ENCODE assay signal across 1 cellular context in the genomic region with DNA sequence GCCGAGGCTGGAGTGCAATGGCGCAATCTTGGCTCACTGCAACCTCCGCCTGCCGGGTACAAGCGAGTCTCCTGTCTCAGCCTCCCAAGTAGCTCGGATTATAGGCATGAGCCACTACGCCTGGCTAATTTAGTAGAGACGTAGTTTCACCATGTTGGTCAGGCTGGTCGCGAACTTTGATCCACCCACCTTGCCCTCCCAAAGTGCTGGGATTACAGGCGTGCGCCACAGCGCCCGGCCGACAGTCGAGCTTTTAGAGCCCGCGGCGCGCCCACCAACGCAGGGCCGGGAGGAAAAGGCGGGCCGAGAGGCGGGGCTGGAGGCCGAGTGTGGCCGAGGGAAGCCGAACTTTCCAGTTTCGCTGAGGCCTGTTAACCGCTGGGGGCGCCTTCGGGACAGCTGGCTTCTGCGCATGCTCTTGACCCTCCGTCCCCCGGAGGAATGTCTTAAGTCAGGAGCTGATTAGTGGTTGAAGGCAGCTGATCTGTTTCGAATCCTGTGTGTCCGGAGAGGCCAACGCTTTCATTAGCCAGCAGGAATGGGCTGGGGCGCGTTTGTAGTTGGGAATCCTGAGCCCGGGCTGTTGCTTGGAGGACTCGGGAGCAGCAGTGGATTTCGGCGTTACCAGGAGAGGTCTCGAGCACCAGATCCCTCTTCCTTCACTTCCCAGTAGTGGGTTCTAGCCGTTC.
A peak's percentile ranks its signal among the peaks of the same experiment; 100 is the strongest.
TF ChIP-seq lines count a peak whose summit lies in the region.

No MANE protein-coding gene starts in this region.

TF ChIP-seq in K562, 482 proteins besides CTCF, POLR2A, EP300 and RAD21 (continued from another document and continues in another):
- TF ChIP-seq, protein P1, sequence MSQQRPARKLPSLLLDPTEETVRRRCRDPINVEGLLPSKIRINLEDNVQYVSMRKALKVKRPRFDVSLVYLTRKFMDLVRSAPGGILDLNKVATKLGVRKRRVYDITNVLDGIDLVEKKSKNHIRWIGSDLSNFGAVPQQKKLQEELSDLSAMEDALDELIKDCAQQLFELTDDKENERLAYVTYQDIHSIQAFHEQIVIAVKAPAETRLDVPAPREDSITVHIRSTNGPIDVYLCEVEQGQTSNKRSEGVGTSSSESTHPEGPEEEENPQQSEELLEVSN (IDR thresholded peaks at IDR 0.05; ENCODE audit: borderline replicate concordance in 1 of 2, extremely low read depth in 1 of 2, insufficient read depth in 1 of 2, insufficient read length in 1 of 2, low read depth in 1 of 2, low read length in 1 of 2, poor library complexity in 1 of 2, severe bottlenecking in 1 of 2) = peak; percentile 38 to 63
- TF ChIP-seq HLTF (IDR thresholded peaks at IDR 0.05) (0 out of 2 replicates have a peak, but pooled peaks have one; percentile 45), ZEB2 (IDR thresholded peaks at IDR 0.05) (no peak), HNRNPLL (IDR thresholded peaks at IDR 0.05; ENCODE audit: low read depth, low read length, poor library complexity, severe bottlenecking) (peak; percentile 57), RUNX1 (IDR thresholded peaks at IDR 0.05; ENCODE audit: low read depth) (no peak), CHD1 (IDR thresholded peaks at IDR 0.05; ENCODE audit: low read length) (no peak), MYC (IDR thresholded peaks at IDR 0.05; ENCODE audit: low read depth, low read length) (0 out of 2 replicates have a peak, but pooled peaks have one; percentile 22), MYC (CRISPR knock-in tag; IDR thresholded peaks at IDR 0.05; ENCODE audit: borderline replicate concordance, low read depth) (no peak), NRF1 (conservative IDR thresholded peaks at IDR 0.05 in 1 of 2, IDR thresholded peaks at IDR 0.05 in 1 of 2) (peak; percentile 96 to 97), GATAD2A (IDR thresholded peaks at IDR 0.05) (peak; percentile 98), SMARCA5 (IDR thresholded peaks at IDR 0.05) (no peak), NFE2 (IDR thresholded peaks at IDR 0.05; ENCODE audit: low read depth) (no peak), FOXJ3 (CRISPR knock-in tag; IDR thresholded peaks at IDR 0.05) (no peak), ZNF143 (CRISPR knock-in tag; IDR thresholded peaks at IDR 0.05) (no peak), KLF16 (IDR thresholded peaks at IDR 0.05) (no peak), BDP1 (IDR thresholded peaks at IDR 0.05; ENCODE audit: insufficient read depth, insufficient read length) (no peak), FOXK2 (conservative IDR thresholded peaks at IDR 0.05 in 1 of 2, IDR thresholded peaks at IDR 0.05 in 1 of 2; ENCODE audit: low read depth in 2 of 2) (no peak; a peak in 1 of 4 replicates), NONO (IDR thresholded peaks at IDR 0.05; ENCODE audit: low read depth in 2 of 2, low read length in 1 of 2) (no peak), XRCC4 (IDR thresholded peaks at IDR 0.05; ENCODE audit: extremely low read depth, insufficient read depth, insufficient read length) (no peak), LCOR (CRISPR knock-in tag; IDR thresholded peaks at IDR 0.05) (no peak), HDGF (IDR thresholded peaks at IDR 0.05) (no peak), SRSF9 (IDR thresholded peaks at IDR 0.05; ENCODE audit: borderline replicate concordance, low read depth, low read length) (no peak), STAG1 (CRISPR knock-in tag; IDR thresholded peaks at IDR 0.05; ENCODE audit: borderline replicate concordance) (no peak), HNRNPUL1 (IDR thresholded peaks at IDR 0.05; ENCODE audit: low read length) (no peak), FOXA1 (IDR thresholded peaks at IDR 0.05; ENCODE audit: borderline replicate concordance) (no peak), BRCA1 (IDR thresholded peaks at IDR 0.05) (no peak), BRCA1 (CRISPR knock-in tag; IDR thresholded peaks at IDR 0.05) (no peak), MAFK (IDR thresholded peaks at IDR 0.05; ENCODE audit: low read length) (peak; percentile 43), TGIF2 (CRISPR knock-in tag; IDR thresholded peaks at IDR 0.05) (0 out of 2 replicates have a peak, but pooled peaks have one; percentile 36), MTA3 (IDR thresholded peaks at IDR 0.05; ENCODE audit: borderline replicate concordance) (0 out of 2 replicates have a peak, but pooled peaks have one; percentile 62), GTF2A2 (tag; IDR thresholded peaks at IDR 0.05) (no peak), MTA2 (IDR thresholded peaks at IDR 0.05; ENCODE audit: low read depth) (no peak), ZNF444 (CRISPR knock-in tag; IDR thresholded peaks at IDR 0.05) (no peak), HIVEP1 (CRISPR knock-in tag; IDR thresholded peaks at IDR 0.05) (no peak), BACH1 (tag; IDR thresholded peaks at IDR 0.05) (no peak), ZSCAN29 (IDR thresholded peaks at IDR 0.05) (no peak), KAT7 (CRISPR knock-in tag; IDR thresholded peaks at IDR 0.05; ENCODE audit: borderline replicate concordance) (0 out of 2 replicates have a peak, but pooled peaks have one; percentile 22), MBD2 (IDR thresholded peaks at IDR 0.05; ENCODE audit: borderline replicate concordance, low read depth) (peak; percentile 60; the same call in 1 of the 2 replicates), CBX8 (IDR thresholded peaks at IDR 0.05; ENCODE audit: borderline replicate concordance, extremely low read depth, low read depth, low read length, poor library complexity, severe bottlenecking) (no peak)
- TF ChIP-seq, protein P2, sequence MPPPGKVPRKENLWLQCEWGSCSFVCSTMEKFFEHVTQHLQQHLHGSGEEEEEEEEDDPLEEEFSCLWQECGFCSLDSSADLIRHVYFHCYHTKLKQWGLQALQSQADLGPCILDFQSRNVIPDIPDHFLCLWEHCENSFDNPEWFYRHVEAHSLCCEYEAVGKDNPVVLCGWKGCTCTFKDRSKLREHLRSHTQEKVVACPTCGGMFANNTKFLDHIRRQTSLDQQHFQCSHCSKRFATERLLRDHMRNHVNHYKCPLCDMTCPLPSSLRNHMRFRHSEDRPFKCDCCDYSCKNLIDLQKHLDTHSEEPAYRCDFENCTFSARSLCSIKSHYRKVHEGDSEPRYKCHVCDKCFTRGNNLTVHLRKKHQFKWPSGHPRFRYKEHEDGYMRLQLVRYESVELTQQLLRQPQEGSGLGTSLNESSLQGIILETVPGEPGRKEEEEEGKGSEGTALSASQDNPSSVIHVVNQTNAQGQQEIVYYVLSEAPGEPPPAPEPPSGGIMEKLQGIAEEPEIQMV (tag; conservative IDR thresholded peaks at IDR 0.05; ENCODE audit: low read depth) = no peak
- TF ChIP-seq, protein P3, sequence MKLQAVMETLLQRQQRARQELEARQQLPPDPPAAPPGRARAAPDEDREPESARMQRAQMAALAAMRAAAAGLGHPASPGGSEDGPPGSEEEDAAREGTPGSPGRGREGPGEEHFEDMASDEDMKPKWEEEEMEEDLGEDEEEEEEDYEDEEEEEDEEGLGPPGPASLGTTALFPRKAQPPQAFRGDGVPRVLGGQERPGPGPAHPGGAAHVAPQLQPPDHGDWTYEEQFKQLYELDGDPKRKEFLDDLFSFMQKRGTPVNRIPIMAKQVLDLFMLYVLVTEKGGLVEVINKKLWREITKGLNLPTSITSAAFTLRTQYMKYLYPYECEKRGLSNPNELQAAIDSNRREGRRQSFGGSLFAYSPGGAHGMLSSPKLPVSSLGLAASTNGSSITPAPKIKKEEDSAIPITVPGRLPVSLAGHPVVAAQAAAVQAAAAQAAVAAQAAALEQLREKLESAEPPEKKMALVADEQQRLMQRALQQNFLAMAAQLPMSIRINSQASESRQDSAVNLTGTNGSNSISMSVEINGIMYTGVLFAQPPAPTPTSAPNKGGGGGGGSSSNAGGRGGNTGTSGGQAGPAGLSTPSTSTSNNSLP (IDR thresholded peaks at IDR 0.05; ENCODE audit: borderline replicate concordance, low read depth, low read length) = 0 out of 2 replicates have a peak, but pooled peaks have one; percentile 42
- TF ChIP-seq, protein P4, sequence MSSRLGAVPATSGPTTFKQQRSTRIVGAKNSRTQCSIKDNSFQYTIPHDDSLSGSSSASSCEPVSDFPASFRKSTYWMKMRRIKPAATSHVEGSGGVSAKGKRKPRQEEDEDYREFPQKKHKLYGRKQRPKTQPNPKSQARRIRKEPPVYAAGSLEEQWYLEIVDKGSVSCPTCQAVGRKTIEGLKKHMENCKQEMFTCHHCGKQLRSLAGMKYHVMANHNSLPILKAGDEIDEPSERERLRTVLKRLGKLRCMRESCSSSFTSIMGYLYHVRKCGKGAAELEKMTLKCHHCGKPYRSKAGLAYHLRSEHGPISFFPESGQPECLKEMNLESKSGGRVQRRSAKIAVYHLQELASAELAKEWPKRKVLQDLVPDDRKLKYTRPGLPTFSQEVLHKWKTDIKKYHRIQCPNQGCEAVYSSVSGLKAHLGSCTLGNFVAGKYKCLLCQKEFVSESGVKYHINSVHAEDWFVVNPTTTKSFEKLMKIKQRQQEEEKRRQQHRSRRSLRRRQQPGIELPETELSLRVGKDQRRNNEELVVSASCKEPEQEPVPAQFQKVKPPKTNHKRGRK (tag; IDR thresholded peaks at IDR 0.05) = no peak
- TF ChIP-seq, protein P5, sequence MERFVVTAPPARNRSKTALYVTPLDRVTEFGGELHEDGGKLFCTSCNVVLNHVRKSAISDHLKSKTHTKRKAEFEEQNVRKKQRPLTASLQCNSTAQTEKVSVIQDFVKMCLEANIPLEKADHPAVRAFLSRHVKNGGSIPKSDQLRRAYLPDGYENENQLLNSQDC (CRISPR knock-in tag; IDR thresholded peaks at IDR 0.05) = 0 out of 2 replicates have a peak, but pooled peaks have one; percentile 45
- TF ChIP-seq, protein P6, sequence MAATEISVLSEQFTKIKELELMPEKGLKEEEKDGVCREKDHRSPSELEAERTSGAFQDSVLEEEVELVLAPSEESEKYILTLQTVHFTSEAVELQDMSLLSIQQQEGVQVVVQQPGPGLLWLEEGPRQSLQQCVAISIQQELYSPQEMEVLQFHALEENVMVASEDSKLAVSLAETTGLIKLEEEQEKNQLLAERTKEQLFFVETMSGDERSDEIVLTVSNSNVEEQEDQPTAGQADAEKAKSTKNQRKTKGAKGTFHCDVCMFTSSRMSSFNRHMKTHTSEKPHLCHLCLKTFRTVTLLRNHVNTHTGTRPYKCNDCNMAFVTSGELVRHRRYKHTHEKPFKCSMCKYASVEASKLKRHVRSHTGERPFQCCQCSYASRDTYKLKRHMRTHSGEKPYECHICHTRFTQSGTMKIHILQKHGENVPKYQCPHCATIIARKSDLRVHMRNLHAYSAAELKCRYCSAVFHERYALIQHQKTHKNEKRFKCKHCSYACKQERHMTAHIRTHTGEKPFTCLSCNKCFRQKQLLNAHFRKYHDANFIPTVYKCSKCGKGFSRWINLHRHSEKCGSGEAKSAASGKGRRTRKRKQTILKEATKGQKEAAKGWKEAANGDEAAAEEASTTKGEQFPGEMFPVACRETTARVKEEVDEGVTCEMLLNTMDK (IDR thresholded peaks at IDR 0.05; ENCODE audit: borderline replicate concordance, insufficient read depth, low read depth, low read length, poor library complexity, severe bottlenecking) = peak; percentile 69
- TF ChIP-seq, protein P7, sequence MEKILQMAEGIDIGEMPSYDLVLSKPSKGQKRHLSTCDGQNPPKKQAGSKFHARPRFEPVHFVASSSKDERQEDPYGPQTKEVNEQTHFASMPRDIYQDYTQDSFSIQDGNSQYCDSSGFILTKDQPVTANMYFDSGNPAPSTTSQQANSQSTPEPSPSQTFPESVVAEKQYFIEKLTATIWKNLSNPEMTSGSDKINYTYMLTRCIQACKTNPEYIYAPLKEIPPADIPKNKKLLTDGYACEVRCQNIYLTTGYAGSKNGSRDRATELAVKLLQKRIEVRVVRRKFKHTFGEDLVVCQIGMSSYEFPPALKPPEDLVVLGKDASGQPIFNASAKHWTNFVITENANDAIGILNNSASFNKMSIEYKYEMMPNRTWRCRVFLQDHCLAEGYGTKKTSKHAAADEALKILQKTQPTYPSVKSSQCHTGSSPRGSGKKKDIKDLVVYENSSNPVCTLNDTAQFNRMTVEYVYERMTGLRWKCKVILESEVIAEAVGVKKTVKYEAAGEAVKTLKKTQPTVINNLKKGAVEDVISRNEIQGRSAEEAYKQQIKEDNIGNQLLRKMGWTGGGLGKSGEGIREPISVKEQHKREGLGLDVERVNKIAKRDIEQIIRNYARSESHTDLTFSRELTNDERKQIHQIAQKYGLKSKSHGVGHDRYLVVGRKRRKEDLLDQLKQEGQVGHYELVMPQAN (IDR thresholded peaks at IDR 0.05; ENCODE audit: borderline replicate concordance) = peak; percentile 39; the same call in 1 of the 2 replicates
- TF ChIP-seq, protein P8, sequence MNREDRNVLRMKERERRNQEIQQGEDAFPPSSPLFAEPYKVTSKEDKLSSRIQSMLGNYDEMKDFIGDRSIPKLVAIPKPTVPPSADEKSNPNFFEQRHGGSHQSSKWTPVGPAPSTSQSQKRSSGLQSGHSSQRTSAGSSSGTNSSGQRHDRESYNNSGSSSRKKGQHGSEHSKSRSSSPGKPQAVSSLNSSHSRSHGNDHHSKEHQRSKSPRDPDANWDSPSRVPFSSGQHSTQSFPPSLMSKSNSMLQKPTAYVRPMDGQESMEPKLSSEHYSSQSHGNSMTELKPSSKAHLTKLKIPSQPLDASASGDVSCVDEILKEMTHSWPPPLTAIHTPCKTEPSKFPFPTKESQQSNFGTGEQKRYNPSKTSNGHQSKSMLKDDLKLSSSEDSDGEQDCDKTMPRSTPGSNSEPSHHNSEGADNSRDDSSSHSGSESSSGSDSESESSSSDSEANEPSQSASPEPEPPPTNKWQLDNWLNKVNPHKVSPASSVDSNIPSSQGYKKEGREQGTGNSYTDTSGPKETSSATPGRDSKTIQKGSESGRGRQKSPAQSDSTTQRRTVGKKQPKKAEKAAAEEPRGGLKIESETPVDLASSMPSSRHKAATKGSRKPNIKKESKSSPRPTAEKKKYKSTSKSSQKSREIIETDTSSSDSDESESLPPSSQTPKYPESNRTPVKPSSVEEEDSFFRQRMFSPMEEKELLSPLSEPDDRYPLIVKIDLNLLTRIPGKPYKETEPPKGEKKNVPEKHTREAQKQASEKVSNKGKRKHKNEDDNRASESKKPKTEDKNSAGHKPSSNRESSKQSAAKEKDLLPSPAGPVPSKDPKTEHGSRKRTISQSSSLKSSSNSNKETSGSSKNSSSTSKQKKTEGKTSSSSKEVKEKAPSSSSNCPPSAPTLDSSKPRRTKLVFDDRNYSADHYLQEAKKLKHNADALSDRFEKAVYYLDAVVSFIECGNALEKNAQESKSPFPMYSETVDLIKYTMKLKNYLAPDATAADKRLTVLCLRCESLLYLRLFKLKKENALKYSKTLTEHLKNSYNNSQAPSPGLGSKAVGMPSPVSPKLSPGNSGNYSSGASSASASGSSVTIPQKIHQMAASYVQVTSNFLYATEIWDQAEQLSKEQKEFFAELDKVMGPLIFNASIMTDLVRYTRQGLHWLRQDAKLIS (CRISPR knock-in tag; IDR thresholded peaks at IDR 0.05) = no peak
- TF ChIP-seq, protein P9, sequence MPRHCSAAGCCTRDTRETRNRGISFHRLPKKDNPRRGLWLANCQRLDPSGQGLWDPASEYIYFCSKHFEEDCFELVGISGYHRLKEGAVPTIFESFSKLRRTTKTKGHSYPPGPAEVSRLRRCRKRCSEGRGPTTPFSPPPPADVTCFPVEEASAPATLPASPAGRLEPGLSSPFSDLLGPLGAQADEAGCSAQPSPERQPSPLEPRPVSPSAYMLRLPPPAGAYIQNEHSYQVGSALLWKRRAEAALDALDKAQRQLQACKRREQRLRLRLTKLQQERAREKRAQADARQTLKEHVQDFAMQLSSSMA (CRISPR knock-in tag; IDR thresholded peaks at IDR 0.05) = no peak
